In genomic region chr7:130140551-130141160, GRCh38 we compare ENCODE assay signal across 9 cellular contexts.
DNase-seq lines count a peak whose midpoint lies in the region; ATAC-seq and TF ChIP-seq lines count a peak whose summit lies in the region.
"Had no signal": no experiment of that assay in that cellular context is flagged by ENCODE, and none has a peak within 500 bp of the region (broad histone marks: within the 10 kb centered on the region; RNA-seq: fewer than 3 reads in every experiment).

No MANE protein-coding gene starts in this region.

- H3K27ac ChIP-seq in angular gyrus (ENCODE audit: low read depth, low read length) (peak overlapping the region; percentile 99), gastrocnemius medialis (peak overlapping the region in 3 of 4 donors; percentile 43 to 52 (median 50))

- intact Hi-C loops in gastrocnemius medialis (cut with DNase I; ENCODE audit: low total_unique reads), result no loop called here
- intact Hi-C loops in posterior cingulate gyrus (cut with DNase I), result no loop called here

- TF ChIP-seq CTCF in gastrocnemius medialis (IDR thresholded peaks at IDR 0.05 in 4 of 5, conservative IDR thresholded peaks at IDR 0.05 in 1 of 5), result no peak

- in situ Hi-C loops in gastrocnemius medialis (cut with MboI; ENCODE audit: low sequenced_read_pairs in 4 of 4), result no loop called here

- peak; percentile 82 for DNase-seq in H7
- no peak for DNase-seq in gastrocnemius medialis
- DNase-seq in stimulated activated CD4-positive, alpha-beta T cell treated with anti-CD3 and anti-CD28 coated beads, Interleukin-2, amount 100 ng/mL, for 48 hours, result no peak
- no peak for DNase-seq in DMS 273 treated with DMSO at 0.1 percent for 48 hours (lab: John Stamatoyannopoulos, UW)
- no peak for DNase-seq in posterior cingulate gyrus
- DNase-seq: GDM1 had no signal

- no peak for TF ChIP-seq POLR2A in gastrocnemius medialis (IDR thresholded peaks at IDR 0.05)

- H3K4me3 ChIP-seq in H7 (ENCODE audit: insufficient read depth, low read depth, low read length) (peak overlapping the region; percentile 64), iPS-15b (ENCODE audit: low read depth, low read length) (peak overlapping the region; percentile 58), gastrocnemius medialis (peak overlapping the region; percentile 41 to 51 (median 48))

- H3K36me3 ChIP-seq in H7 (replicated peaks; ENCODE audit: control insufficient read depth, insufficient read depth, low read length) (no peaks in the 10 kb centered on the region), iPS-15b (ENCODE audit: control insufficient read depth, insufficient read depth, low read length) (no peaks in the 10 kb centered on the region), gastrocnemius medialis (no peaks in the 10 kb centered on the region)

- no peak for ATAC-seq in gastrocnemius medialis
- no peak for ATAC-seq in GM21515 (IDR thresholded peaks at IDR 0.05; ENCODE audit: unreplicated experiment)

- peak overlapping the region; percentile 83 for H3K9ac ChIP-seq in iPS-15b (ENCODE audit: low read depth, low read length)

- H3K27me3 ChIP-seq in H7 (ENCODE audit: control insufficient read depth, insufficient read depth, low read length) (peaks cover 11% of the 10 kb centered on the region), iPS-15b (ENCODE audit: control insufficient read depth, insufficient read depth, low read length) (peaks cover 19% of the 10 kb centered on the region), gastrocnemius medialis (no peaks in the 10 kb centered on the region)

- H3K9me3 ChIP-seq in iPS-15b (ENCODE audit: control insufficient read depth, insufficient read depth, low read length) (no peaks in the 10 kb centered on the region), gastrocnemius medialis (no peaks in the 10 kb centered on the region)

- peaks cover 6% of the 10 kb centered on the region for H3K4me1 ChIP-seq in iPS-15b (ENCODE audit: control insufficient read depth, insufficient read depth, low read length)
- no peaks in the 10 kb centered on the region for H3K4me1 ChIP-seq in gastrocnemius medialis
